ENCODE assay signal across 8 cellular contexts in the genomic region with DNA sequence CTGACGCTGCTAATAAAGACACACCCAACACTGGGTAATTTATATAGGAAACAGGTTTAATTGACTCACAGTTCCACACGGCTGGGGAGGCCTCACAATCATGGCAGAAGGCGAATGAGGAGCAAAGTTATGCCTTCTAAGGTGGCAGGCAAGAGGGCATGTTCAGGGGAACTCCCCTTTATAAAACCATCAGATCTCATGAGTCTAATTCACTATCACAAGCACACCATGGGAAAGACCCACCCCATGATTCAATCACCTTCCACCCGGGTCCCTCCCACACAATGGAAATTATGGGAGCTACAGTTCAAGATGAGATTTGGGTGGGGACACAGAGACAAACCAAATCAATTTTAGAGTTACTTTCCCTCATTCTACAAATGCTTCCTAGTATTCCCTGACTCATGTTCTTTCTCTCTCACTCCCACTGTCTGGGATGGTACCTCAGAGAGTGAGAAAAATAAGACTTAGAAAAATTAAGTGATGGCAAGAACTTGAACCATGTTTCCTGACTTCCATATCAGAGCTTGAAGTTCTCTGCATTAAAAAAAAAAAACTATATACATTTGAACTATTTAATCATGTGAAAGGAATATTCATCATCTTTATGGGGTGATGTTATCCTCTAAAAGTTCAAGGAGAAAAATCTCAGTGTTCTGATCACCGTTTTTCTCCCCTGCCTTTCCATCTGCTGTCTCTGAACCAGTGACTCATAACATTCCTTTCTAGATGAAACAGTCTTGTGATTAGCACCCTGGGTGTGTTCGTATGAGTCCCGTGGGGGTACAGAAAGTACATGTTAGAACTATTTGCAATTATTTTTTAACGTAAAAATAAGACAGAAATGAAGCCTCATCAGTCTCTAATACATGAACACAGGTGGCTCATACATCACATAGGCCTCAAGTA.
A peak's percentile ranks its signal among the peaks of the same experiment; 100 is the strongest.
DNase-seq lines count a peak whose midpoint lies in the region; ATAC-seq lines count a peak whose summit lies in the region.

No MANE protein-coding gene starts in this region.

- peak; percentile 66 for ATAC-seq in GM21528 (IDR thresholded peaks at IDR 0.05; ENCODE audit: low FRiP score, unreplicated experiment)
- peak; percentile 80 for ATAC-seq in HG03558 (IDR thresholded peaks at IDR 0.05; ENCODE audit: extremely low read depth, unreplicated experiment)
- no peak for ATAC-seq in GM21423 (IDR thresholded peaks at IDR 0.05; ENCODE audit: unreplicated experiment)

- DNase-seq in GM03348 (ENCODE audit: low spot score) (peak; percentile 64), fibroblast of peridontal ligament (ENCODE audit: extremely low read depth) (peak; percentile 11), ureter (ENCODE audit: low spot score) (no peak), DMS153 (lab: John Stamatoyannopoulos, UW) (no peak)
- no peak for DNase-seq in effector CD4-positive, alpha-beta T cell

Comparison
In these comparisons a context has a peak if more than half of its experiments do, and no peak if none do; other contexts are left out.
1. DNase-seq: peak in GM03348 (single experiment) and fibroblast of peridontal ligament (single experiment); none in effector CD4-positive, alpha-beta T cell (single experiment), ureter (single experiment) and DMS153 (single experiment).